ENCODE assay signal across 10 cellular contexts in genomic region chr11:67435727-67436458, GRCh38. TPM values are rescaled to one million over a fixed set of nuclear protein-coding genes. Genes with fewer than 3 reads are reported as not detected.
A peak's percentile ranks its signal among the peaks of the same experiment; 100 is the strongest.
DNase-seq lines count a peak whose midpoint lies in the region; ATAC-seq and TF ChIP-seq lines count a peak whose summit lies in the region.
"Had no signal": no experiment of that assay in that cellular context is flagged by ENCODE, and none has a peak within 500 bp of the region (broad histone marks: within the 10 kb centered on the region; RNA-seq: fewer than 3 reads in every experiment).

No MANE protein-coding gene starts in this region.

- peak overlapping the region; percentile 90 for H3K4me3 ChIP-seq in DOHH2 (ENCODE audit: low read length)
- H3K4me3 ChIP-seq in HL-60 (replicated peaks; ENCODE audit: insufficient read depth, low read length), result peak overlapping the region; percentile 58
- no peak overlapping the region for H3K4me3 ChIP-seq in PC-3 (ENCODE audit: low read length)

- H2AFZ ChIP-seq in PC-3 (ENCODE audit: low read length), result no peak overlapping the region

- peaks cover 34% of the 10 kb centered on the region for H3K36me3 Mint-ChIP-seq in activated naive CD8-positive, alpha-beta T cell treated with anti-CD3 and anti-CD28 coated beads, Interleukin-2, amount 50 U/mL, for 24 hours (ENCODE audit: low read depth)
- no peaks in the 10 kb centered on the region for H3K36me3 Mint-ChIP-seq in natural killer cell treated with Interleukin-12 subunit alpha and Interleukin-12 subunit beta and Interleukin-15 and Interleukin-18, amount 100 ng/mL, for 72 hours

- no peak for DNase-seq in HL-60 (ENCODE audit: low read depth in 1 of 2, low spot score in 1 of 2)
- DNase-seq in activated naive CD8-positive, alpha-beta T cell treated with anti-CD3 and anti-CD28 coated beads, Interleukin-2, amount 50 U/mL, for 24 hours, result no peak
- no peak for DNase-seq in natural killer cell treated with Interleukin-12 subunit alpha and Interleukin-12 subunit beta and Interleukin-15 and Interleukin-18, amount 100 ng/mL, for 72 hours (ENCODE audit: low spot score)
- DNase-seq in PC-3, result no peak
- DNase-seq in activated gamma-delta T cell treated with Interleukin-2 at 50 U/mL for 16 hours, result no peak
- DNase-seq in AG20443 (ENCODE audit: low spot score), result no peak
- DNase-seq in ureter (ENCODE audit: low spot score), result no peak
- DNase-seq: SW 1271 had no signal

- POLR2A ChIA-PET in PC-3 (lab: Charles Lee; ENCODE audit: unreplicated experiment), result no interaction called here

- no peaks in the 10 kb centered on the region for H3K9me3 ChIP-seq in DOHH2 (ENCODE audit: control insufficient read depth, insufficient read depth, low read length)
- H3K9me3 ChIP-seq in PC-3 (ENCODE audit: low read length), result no peaks in the 10 kb centered on the region

- intact Hi-C loops in PC-3 (cut with micrococcal nuclease), result no loop called here

- H3K79me2 ChIP-seq in DOHH2 (ENCODE audit: control insufficient read depth, low read length) (peaks cover 64% of the 10 kb centered on the region), PC-3 (ENCODE audit: low read length) (peaks cover 8% of the 10 kb centered on the region; the same call in 1 of the 2 replicates)

- no peak overlapping the region for H3K9ac ChIP-seq in PC-3 (ENCODE audit: low read length)

- H3K4me2 ChIP-seq in DOHH2 (ENCODE audit: low read length), result peak overlapping the region; percentile 94
- H3K4me2 ChIP-seq in PC-3 (ENCODE audit: low read length), result no peak overlapping the region

- no peaks in the 10 kb centered on the region for H3K27me3 ChIP-seq in DOHH2 (ENCODE audit: control insufficient read depth, low read length)
- H3K27me3 ChIP-seq in HL-60 (ENCODE audit: insufficient read depth, poor library complexity, severe bottlenecking), result no peaks in the 10 kb centered on the region
- no peaks in the 10 kb centered on the region for H3K27me3 ChIP-seq in PC-3 (ENCODE audit: low read length)

- H3K4me1 ChIP-seq in DOHH2 (ENCODE audit: control insufficient read depth, low read length) (peaks cover 67% of the 10 kb centered on the region), PC-3 (ENCODE audit: insufficient read depth, low read length) (no peaks in the 10 kb centered on the region)

- peaks cover 12% of the 10 kb centered on the region; the same call in 1 of the 2 replicates for H4K20me1 ChIP-seq in DOHH2 (ENCODE audit: control insufficient read depth, insufficient read depth, low read depth, low read length)
- H4K20me1 ChIP-seq in PC-3 (ENCODE audit: low read length), result no peaks in the 10 kb centered on the region

- H3K27me3 Mint-ChIP-seq in activated naive CD8-positive, alpha-beta T cell treated with anti-CD3 and anti-CD28 coated beads, Interleukin-2, amount 50 U/mL, for 24 hours, result no peaks in the 10 kb centered on the region
- H3K27me3 Mint-ChIP-seq in natural killer cell treated with Interleukin-12 subunit alpha and Interleukin-12 subunit beta and Interleukin-15 and Interleukin-18, amount 100 ng/mL, for 72 hours, result no peaks in the 10 kb centered on the region

- H3K9me2 ChIP-seq in DOHH2 (replicated peaks; ENCODE audit: control insufficient read depth, low read length) (no peaks in the 10 kb centered on the region), PC-3 (replicated peaks; ENCODE audit: low read length) (no peaks in the 10 kb centered on the region)

- TF ChIP-seq CTCF in DOHH2 (IDR thresholded peaks at IDR 0.05; ENCODE audit: low read depth, low read length, poor library complexity, severe bottlenecking) (no peak), HL-60 (IDR thresholded peaks at IDR 0.05; ENCODE audit: insufficient read depth, low read length) (no peak), PC-3 (conservative IDR thresholded peaks at IDR 0.05; ENCODE audit: low read depth, low read length) (no peak)

- H3K27ac ChIP-seq in DOHH2 (ENCODE audit: low read depth, low read length) (peak overlapping the region; percentile 97), HL-60 (replicated peaks) (peak overlapping the region; percentile 98), PC-3 (ENCODE audit: low read length) (no peak overlapping the region)

- CTCF ChIA-PET in PC-3 (lab: Charles Lee), result no interaction called here

- H3K9me3 Mint-ChIP-seq in activated naive CD8-positive, alpha-beta T cell treated with anti-CD3 and anti-CD28 coated beads, Interleukin-2, amount 50 U/mL, for 24 hours, result no peaks in the 10 kb centered on the region
- H3K9me3 Mint-ChIP-seq in natural killer cell treated with Interleukin-12 subunit alpha and Interleukin-12 subunit beta and Interleukin-15 and Interleukin-18, amount 100 ng/mL, for 72 hours, result no peaks in the 10 kb centered on the region
- H3K9me3 Mint-ChIP-seq: mesothelial cell of epicardium had no signal

- peaks cover 91% of the 10 kb centered on the region for H3K36me3 ChIP-seq in DOHH2 (ENCODE audit: control insufficient read depth, low read length)
- peaks cover 40% of the 10 kb centered on the region for H3K36me3 ChIP-seq in PC-3 (ENCODE audit: low read depth, low read length)

- peak overlapping the region; percentile 91 for H3K27ac Mint-ChIP-seq in activated naive CD8-positive, alpha-beta T cell treated with anti-CD3 and anti-CD28 coated beads, Interleukin-2, amount 50 U/mL, for 24 hours
- H3K27ac Mint-ChIP-seq in natural killer cell treated with Interleukin-12 subunit alpha and Interleukin-12 subunit beta and Interleukin-15 and Interleukin-18, amount 100 ng/mL, for 72 hours, result peak overlapping the region; percentile 92

- ATAC-seq in activated naive CD8-positive, alpha-beta T cell treated with anti-CD3 and anti-CD28 coated beads, Interleukin-2, amount 50 U/mL, for 24 hours, result peak; percentile 3
- ATAC-seq in natural killer cell treated with Interleukin-12 subunit alpha and Interleukin-12 subunit beta and Interleukin-15 and Interleukin-18, amount 100 ng/mL, for 72 hours, result no peak
- no peak for ATAC-seq in PC-3

- peak overlapping the region; percentile 94 for H3K4me3 Mint-ChIP-seq in activated naive CD8-positive, alpha-beta T cell treated with anti-CD3 and anti-CD28 coated beads, Interleukin-2, amount 50 U/mL, for 24 hours
- peak overlapping the region; percentile 93 for H3K4me3 Mint-ChIP-seq in natural killer cell treated with Interleukin-12 subunit alpha and Interleukin-12 subunit beta and Interleukin-15 and Interleukin-18, amount 100 ng/mL, for 72 hours
- H3K4me3 Mint-ChIP-seq: mesothelial cell of epicardium had no signal

- H3F3A ChIP-seq in DOHH2 (ENCODE audit: control insufficient read depth, insufficient read depth), result peaks cover 38% of the 10 kb centered on the region
- peaks cover 9% of the 10 kb centered on the region for H3F3A ChIP-seq in PC-3 (ENCODE audit: low read length, unreplicated experiment)

- peaks cover 66% of the 10 kb centered on the region for H3K4me1 Mint-ChIP-seq in activated naive CD8-positive, alpha-beta T cell treated with anti-CD3 and anti-CD28 coated beads, Interleukin-2, amount 50 U/mL, for 24 hours
- H3K4me1 Mint-ChIP-seq in natural killer cell treated with Interleukin-12 subunit alpha and Interleukin-12 subunit beta and Interleukin-15 and Interleukin-18, amount 100 ng/mL, for 72 hours (ENCODE audit: low read depth in 2 of 2), result peaks cover 50 to 55% of the 10 kb centered on the region in 2 donors

- BruUV-seq in PC-3 (replicated peaks; lab: Mats Ljungman, UMichigan), result no TSS peak

RNA-seq across cellular contexts. Expression of gene PTPRCAP, which starts 1.6 kb away (rescaled TPM):
- 100 to 1,000 TPM; 198 to 266 TPM for total RNA-seq in natural killer cell treated with Interleukin-12 subunit alpha and Interleukin-12 subunit beta and Interleukin-15 and Interleukin-18, amount 100 ng/mL, for 72 hours
- total RNA-seq in PC-3 (2014; rRNA removed), result 0.15 and 0.29 TPM in 2 replicates
- total RNA-seq in ureter, result 6.4 TPM

RNA-seq across cellular contexts. Expression of gene CORO1B, which starts 7.4 kb away (rescaled TPM):
- total RNA-seq in natural killer cell treated with Interleukin-12 subunit alpha and Interleukin-12 subunit beta and Interleukin-15 and Interleukin-18, amount 100 ng/mL, for 72 hours, result 10 to 100 TPM; 24.1 to 29.0 TPM
- total RNA-seq in PC-3 (2014; rRNA removed) (209 and 250 TPM in 2 replicates), ureter (101 TPM)

RNA-seq across cellular contexts. Expression of gene RPS6KB2, which starts 7.6 kb away (rescaled TPM):
- total RNA-seq in natural killer cell treated with Interleukin-12 subunit alpha and Interleukin-12 subunit beta and Interleukin-15 and Interleukin-18, amount 100 ng/mL, for 72 hours, result 100 to 1,000 TPM in 1 of 2 donors, 10 to 100 TPM in 1; 95.8 to 112 TPM
- total RNA-seq in PC-3 (2014; rRNA removed) (170 and 208 TPM in 2 replicates), ureter (44.8 TPM)

RNA-seq across cellular contexts. Expression of gene GPR152, which starts 16.6 kb away (rescaled TPM):
- total RNA-seq in natural killer cell treated with Interleukin-12 subunit alpha and Interleukin-12 subunit beta and Interleukin-15 and Interleukin-18, amount 100 ng/mL, for 72 hours, result not detected
- total RNA-seq in PC-3 (2014; rRNA removed) (not detected in 2 replicates), ureter (not detected)
- total RNA-seq: mesothelial cell of epicardium had no signal

RNA-seq across cellular contexts. Expression of gene CABP4, which starts 19.3 kb away (rescaled TPM):
- 1 to 10 TPM; 1.4 to 2.2 TPM for total RNA-seq in natural killer cell treated with Interleukin-12 subunit alpha and Interleukin-12 subunit beta and Interleukin-15 and Interleukin-18, amount 100 ng/mL, for 72 hours
- total RNA-seq in PC-3 (2014; rRNA removed) (0.55 TPM in 1 of 2 replicates, not detected in the other), ureter (2.8 TPM)

Comparison
In these comparisons a context has a peak if more than half of its experiments do, and no peak if none do; other contexts are left out.
1. RNA of gene PTPRCAP, which starts 1.6 kb away (total RNA-seq): 198 to 266 TPM in natural killer cell treated with Interleukin-12 subunit alpha and Interleukin-12 subunit beta and Interleukin-15 and Interleukin-18, amount 100 ng/mL, for 72 hours; 6.4 TPM in ureter (single experiment) and 0.15 to 0.29 TPM in PC-3; every median in the first group is over 10 times any median in the second.